ENCODE assay signal across 8 cellular contexts in genomic region chr6:163747058-163747457, GRCh38.
DNase-seq lines count a peak whose midpoint lies in the region; ATAC-seq and TF ChIP-seq lines count a peak whose summit lies in the region.
"Not testable (repeated sequence)": the region's sequence is repeated elsewhere in the genome, so short reads cannot be mapped to it uniquely, and the experiment has no call there.

No MANE protein-coding gene starts in this region.

- TF ChIP-seq POLR2A in vagina (IDR thresholded peaks at IDR 0.05): not testable (repeated sequence)

- not testable (repeated sequence) for H3K27me3 ChIP-seq in GM23248 (replicated peaks; ENCODE audit: insufficient read depth); right cardiac atrium (ENCODE audit: control insufficient read depth, insufficient read depth); neural progenitor cell; vagina

- in situ Hi-C loops in GM23248 (cut with MboI): not testable (repeated sequence)

- peak overlapping the region; percentile 72 for H3K27ac Mint-ChIP-seq in neural progenitor cell

- H3K4me3 ChIP-seq in GM23248; choroid plexus epithelial cell (ENCODE audit: low read depth, low read length); right cardiac atrium (ENCODE audit: low read length); neural progenitor cell; vagina: not testable (repeated sequence)

- not testable (repeated sequence) for H3K27me3 Mint-ChIP-seq in neural progenitor cell (ENCODE audit: insufficient read depth, low read depth)

- not testable (repeated sequence) for ATAC-seq in right cardiac atrium

- WGBS in GM23248 (ENCODE audit: low coverage in 1 of 2, low lambda C conversion rate in 2 of 2, missing lambda C conversion rate in 2 of 2), 2 experiments: 82 to 92% methylated on average over 5 of the region's 5 CpGs
- WGBS in right cardiac atrium: 46% methylated on average over 5 of the region's 5 CpGs

- H3K9me3 ChIP-seq in GM23248 (ENCODE audit: low read depth); right cardiac atrium (ENCODE audit: control insufficient read depth, low read length); neural progenitor cell (ENCODE audit: low read depth); vagina: not testable (repeated sequence)

- not testable (repeated sequence) for H3K36me3 Mint-ChIP-seq in neural progenitor cell

- not testable (repeated sequence) for H3K4me3 Mint-ChIP-seq in neural progenitor cell

- DNase-seq in GM23248 (peak; percentile 4), OCI-M1 (lab: John Stamatoyannopoulos, UW) (peak; percentile 14), choroid plexus epithelial cell (ENCODE audit: low read depth) (peak; percentile 44), glomerular visceral epithelial cell (ENCODE audit: extremely low spot score) (peak; percentile 17), vagina (ENCODE audit: extremely low spot score in 2 of 2) (peak; percentile 9 to 54)
- peak; percentile 2 for DNase-seq in activated CD8-positive, alpha-beta memory T cell treated with anti-CD3 and anti-CD28 coated beads, Interleukin-2, amount 50 U/mL, for 48 hours
- DNase-seq in right cardiac atrium; neural progenitor cell (ENCODE audit: low spot score): not testable (repeated sequence)

- H3K9ac ChIP-seq in GM23248, neural progenitor cell: not testable (repeated sequence)

- not testable (repeated sequence) for H4K20me1 ChIP-seq in GM23248 (ENCODE audit: insufficient read depth); neural progenitor cell (ENCODE audit: low read depth)

- H3K4me1 Mint-ChIP-seq in neural progenitor cell: peaks cover 31% of the 10 kb centered on the region

- not testable (repeated sequence) for H3K9me2 ChIP-seq in GM23248 (ENCODE audit: insufficient read depth)

- H3K4me2 ChIP-seq in GM23248 (ENCODE audit: unreplicated experiment); neural progenitor cell: not testable (repeated sequence)

- H3K36me3 ChIP-seq in GM23248 (ENCODE audit: low read depth); neural progenitor cell; vagina: not testable (repeated sequence)

- TF ChIP-seq CTCF in choroid plexus epithelial cell (conservative IDR thresholded peaks at IDR 0.05; ENCODE audit: low read depth, low read length); neural progenitor cell (IDR thresholded peaks at IDR 0.05); vagina (IDR thresholded peaks at IDR 0.05): not testable (repeated sequence)

- intact Hi-C loops in right cardiac atrium (cut with DNase I): loop anchor here in 1 of 4 donors (10.0 kb wide), 2 partner anchors 162 to 208 kb away; no protein-coding TSS in a partner anchor
- intact Hi-C loops in vagina (cut with DNase I): not testable (repeated sequence)

- H3K4me1 ChIP-seq in GM23248 (ENCODE audit: insufficient read depth): peaks cover 14% of the 10 kb centered on the region
- H3K4me1 ChIP-seq in right cardiac atrium (ENCODE audit: control insufficient read depth, insufficient read depth, low read length); vagina: not testable (repeated sequence)
- H3K4me1 ChIP-seq in neural progenitor cell: peaks cover 15% of the 10 kb centered on the region

- H3K79me2 ChIP-seq in GM23248 (ENCODE audit: insufficient read depth); neural progenitor cell (ENCODE audit: low read depth): not testable (repeated sequence)

- H3K9me3 Mint-ChIP-seq in neural progenitor cell: not testable (repeated sequence)

- H3K27ac ChIP-seq in GM23248, neural progenitor cell, vagina: not testable (repeated sequence)
- H3K27ac ChIP-seq in right cardiac atrium (ENCODE audit: low read length): peak overlapping the region; percentile 37

- not testable (repeated sequence) for H2AFZ ChIP-seq in GM23248; neural progenitor cell (replicated peaks)

- not testable (repeated sequence) for H3F3A ChIP-seq in GM23248 (ENCODE audit: insufficient read depth); neural progenitor cell (ENCODE audit: low read depth)
